In genomic region chr2:228675042-228675441, GRCh38 we compare ENCODE assay signal across 20 cellular contexts.
DNase-seq lines count a peak whose midpoint lies in the region; ATAC-seq, FAIRE-seq and TF ChIP-seq lines count a peak whose summit lies in the region.
"Had no signal": no experiment of that assay in that cellular context is flagged by ENCODE, and none has a peak within 500 bp of the region (broad histone marks: within the 10 kb centered on the region; RNA-seq: fewer than 3 reads in every experiment).

No MANE protein-coding gene starts in this region.

- no peaks in the 10 kb centered on the region for H3K27me3 ChIP-seq in pancreas
- H3K27me3 ChIP-seq: breast epithelium, neutrophil had no signal

- H3K4me3 ChIP-seq in AG10803 (ENCODE audit: low read length) (no peak overlapping the region), fibroblast of mammary gland (ENCODE audit: control insufficient read depth, low read depth, low read length) (no peak overlapping the region), pancreas (no peak overlapping the region)
- H3K4me3 ChIP-seq: breast epithelium had no signal

- CTCF ChIA-PET in RWPE1 (lab: Yijun Ruan, JAX) = interaction anchor here (0.5 kb wide), 1 partner anchor 507 kb away, joined by 3 read pairs; no protein-coding TSS in a partner anchor

- intact Hi-C loops in pancreas (cut with DNase I) = no loop called here

- WGBS in pancreas, 2 donors = 58 to 69% methylated on average over 3 of the region's 3 CpGs

- H3K9me3 ChIP-seq in pancreas = no peaks in the 10 kb centered on the region
- H3K9me3 ChIP-seq: breast epithelium, neutrophil had no signal

- no peaks in the 10 kb centered on the region for H3K4me1 ChIP-seq in pancreas
- H3K4me1 ChIP-seq: breast epithelium had no signal

- no peaks in the 10 kb centered on the region for H3K36me3 ChIP-seq in pancreas
- H3K36me3 ChIP-seq: breast epithelium, neutrophil had no signal

- no peak for TF ChIP-seq CTCF in AG10803 (conservative IDR thresholded peaks at IDR 0.05; ENCODE audit: low read length)
- TF ChIP-seq CTCF in fibroblast of mammary gland (conservative IDR thresholded peaks at IDR 0.05; ENCODE audit: control insufficient read depth, insufficient read depth, low read depth, low read length) = no peak
- no peak for TF ChIP-seq CTCF in pancreas (IDR thresholded peaks at IDR 0.05)
- TF ChIP-seq CTCF in RWPE1 (conservative IDR thresholded peaks at IDR 0.05; ENCODE audit: low read depth) = no peak

- no peak overlapping the region for H3K27ac ChIP-seq in pancreas
- no peak overlapping the region for H3K27ac ChIP-seq in RWPE1
- H3K27ac ChIP-seq: breast epithelium, neutrophil had no signal

- ATAC-seq in pancreas (peak in 3 of 4 donors; percentile 52 to 65 (median 52)), GM18519 (IDR thresholded peaks at IDR 0.05; ENCODE audit: low FRiP score, unreplicated experiment) (no peak)
- ATAC-seq: activated CD4-positive, CD25-positive, alpha-beta regulatory T cell treated with anti-CD3 and anti-CD28 coated beads, Interleukin-2, amount 50 U/mL, for 24 hours; activated CD8-positive, alpha-beta memory T cell treated with anti-CD3 and anti-CD28 coated beads, Interleukin-2, amount 10 ng/mL, durations not matched to agents 7 days and 5 days; stimulated activated effector memory CD8-positive, alpha-beta T cell treated with anti-CD3 and anti-CD28 coated beads, Interleukin-12 subunit alpha, Interleukin-12 subunit beta, amount 100 ng/mL, for 72 hours had no signal

- POLR2A ChIA-PET in RWPE1 (lab: Yijun Ruan, JAX; ENCODE audit: low non-redundant PET) = no interaction called here

- DNase-seq in AG10803 (ENCODE audit: low read depth) = peak; percentile 88
- DNase-seq in M059J (ENCODE audit: low read depth) = peak; percentile 57
- DNase-seq in fibroblast of mammary gland (ENCODE audit: low read depth) = peak; percentile 88
- no peak for DNase-seq in pancreas
- DNase-seq in DMS53 (lab: John Stamatoyannopoulos, UW) = no peak
- DNase-seq in RWPE1 (ENCODE audit: low spot score) = no peak
- DNase-seq in NCI-H1105 treated with DMSO at 0.1 percent for 48 hours (lab: John Stamatoyannopoulos, UW) = no peak
- DNase-seq: activated CD8-positive, alpha-beta memory T cell treated with anti-CD3 and anti-CD28 coated beads, Interleukin-2, amount 10 ng/mL, durations not matched to agents 7 days and 5 days; mesendoderm; NCI-H1105; NCI-H2227 treated with DMSO at 0.1 percent for 48 hours; SHP77 treated with DMSO at 0.1 percent for 48 hours; small intestine had no signal

- no peak for FAIRE-seq in pancreas (lab: Jason Lieb, UNC)
- FAIRE-seq: frontal cortex, GM18507, small intestine had no signal

Comparison
In these comparisons a context has a peak if more than half of its experiments do, and no peak if none do; other contexts are left out.
1. DNase-seq: peak in AG10803 (single experiment), M059J (single experiment) and fibroblast of mammary gland (single experiment); none in pancreas (0 of 6), DMS53 (single experiment), RWPE1 (single experiment) and NCI-H1105 treated with DMSO at 0.1 percent for 48 hours (single experiment).